Comparison of ENCODE assay signal across 23 cellular contexts in the genomic region with DNA sequence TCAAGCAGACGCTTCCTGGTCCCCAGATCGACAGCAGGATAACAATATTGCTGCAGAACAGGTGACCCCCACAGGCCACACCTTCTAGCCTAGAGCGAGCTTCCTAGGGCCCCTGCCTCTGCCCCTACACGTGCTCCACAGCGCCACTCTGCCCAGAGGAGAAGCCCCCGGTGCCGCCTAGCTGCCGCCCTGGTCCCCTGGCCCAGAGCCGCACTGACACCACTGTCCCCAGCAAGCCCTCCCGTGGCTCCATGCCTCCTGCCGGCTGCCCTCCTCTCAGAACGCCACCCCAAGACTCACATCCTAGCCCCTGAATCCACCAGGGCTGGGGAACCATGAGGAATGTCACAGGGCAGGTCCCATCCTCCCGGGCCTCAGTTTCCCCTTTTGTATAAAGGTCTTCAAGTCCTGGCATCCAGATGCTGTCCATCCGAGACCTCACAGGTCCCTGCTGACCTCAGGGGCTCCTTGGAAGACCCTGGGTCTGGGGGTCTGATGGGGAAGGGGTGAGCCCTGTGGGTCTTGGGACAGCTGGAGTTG.
"Had no signal": no experiment of that assay in that cellular context is flagged by ENCODE, and none has a peak within 500 bp of the region (broad histone marks: within the 10 kb centered on the region; RNA-seq: fewer than 3 reads in every experiment).

No MANE protein-coding gene starts in this region.

- H3K27ac Mint-ChIP-seq: activated CD4-positive, alpha-beta T cell treated with anti-CD3 and anti-CD28 coated beads, Interleukin-2, amount 10 ng/mL, durations not matched to agents 24 days and 14 days; activated CD8-positive, alpha-beta T cell treated with anti-CD3 and anti-CD28 coated beads, Interleukin-2, amount 10 ng/mL, durations not matched to agents 7 days and 5 days; activated naive CD4-positive, alpha-beta T cell treated with anti-CD3 and anti-CD28 coated beads, Interleukin-2, amount 10 ng/mL, durations not matched to agents 7 days and 5 days; activated naive CD8-positive, alpha-beta T cell treated with anti-CD3 and anti-CD28 coated beads, Interleukin-2, amount 50 U/mL, for 24 hours; activated T-cell treated with anti-CD3 and anti-CD28 coated beads, Interleukin-2, amount 50 U/mL, for 24 hours; activated T-helper 2 cell treated with anti-CD3 and anti-CD28 coated beads, Interferon-gamma antibody, Interleukin-2, Interleukin-4, amounts not matched to agents 10 μg/mL and 5 μg/mL and 100 μg/mL, durations not matched to agents 14 hours and 24 hours and 36 hours; neural progenitor cell; T-cell had no signal

- H3K36me3 ChIP-seq: neural progenitor cell, ovary, vagina had no signal

- H3K4me2 ChIP-seq: neural progenitor cell had no signal

- H3K9ac ChIP-seq: neural progenitor cell had no signal

- DNase-seq: activated CD4-positive, alpha-beta T cell treated with anti-CD3 and anti-CD28 coated beads, Interleukin-2, amount 10 ng/mL, durations not matched to agents 24 days and 14 days; activated CD4-positive, CD25-positive, alpha-beta regulatory T cell; activated CD8-positive, alpha-beta T cell treated with anti-CD3 and anti-CD28 coated beads, Interleukin-2, amount 10 ng/mL, durations not matched to agents 7 days and 5 days; activated naive CD4-positive, alpha-beta T cell treated with anti-CD3 and anti-CD28 coated beads, Interleukin-2, amount 10 ng/mL, durations not matched to agents 7 days and 5 days; activated naive CD8-positive, alpha-beta T cell treated with anti-CD3 and anti-CD28 coated beads, Interleukin-2, amount 50 U/mL, for 24 hours; activated T-cell treated with anti-CD3 and anti-CD28 coated beads, Interleukin-2, amount 50 U/mL, for 24 hours; effector CD4-positive, alpha-beta T cell; gastrocnemius medialis; mammary epithelial cell; ovary; stimulated activated CD4-positive, alpha-beta T cell treated with anti-CD3 and anti-CD28 coated beads, Interleukin-12 subunit alpha, Interleukin-12 subunit beta, amount 100 ng/mL, for 4 hours; stimulated activated CD4-positive, alpha-beta T cell treated with anti-CD3 and anti-CD28 coated beads, Interleukin-1b, Interleukin-23, amount 100 ng/mL, for 48 hours; stimulated activated CD8-positive, alpha-beta memory T cell treated with anti-CD3 and anti-CD28 coated beads, Interleukin-4, amount 100 ng/mL, for 48 hours; stimulated activated naive CD4-positive, alpha-beta T cell treated with Interleukin-2 at 50 U/mL for 16 hours; T-cell had no signal

- H3K27ac ChIP-seq: ascending aorta, coronary artery, gastrocnemius medialis, left lung, neural progenitor cell, ovary, tibial nerve, vagina had no signal

- ATAC-seq: activated CD8-positive, alpha-beta T cell treated with anti-CD3 and anti-CD28 coated beads, Interleukin-2, amount 10 ng/mL, durations not matched to agents 7 days and 5 days; activated naive CD8-positive, alpha-beta T cell treated with anti-CD3 and anti-CD28 coated beads, Interleukin-2, amount 50 U/mL, for 24 hours; gastrocnemius medialis; left lung; T-cell had no signal

- H3K9me3 ChIP-seq: vagina had no signal

- H3K4me1 Mint-ChIP-seq: activated CD4-positive, alpha-beta T cell treated with anti-CD3 and anti-CD28 coated beads, Interleukin-2, amount 10 ng/mL, durations not matched to agents 24 days and 14 days; activated naive CD4-positive, alpha-beta T cell treated with anti-CD3 and anti-CD28 coated beads, Interleukin-2, amount 10 ng/mL, durations not matched to agents 7 days and 5 days; activated naive CD8-positive, alpha-beta T cell treated with anti-CD3 and anti-CD28 coated beads, Interleukin-2, amount 50 U/mL, for 24 hours; central memory CD8-positive, alpha-beta T cell; neural progenitor cell; T-cell had no signal

- H3K27me3 ChIP-seq: ascending aorta, gastrocnemius medialis, left lung, neural progenitor cell, ovary, tibial nerve, vagina had no signal

- H3K4me3 Mint-ChIP-seq: activated CD4-positive, alpha-beta T cell treated with anti-CD3 and anti-CD28 coated beads, Interleukin-2, amount 10 ng/mL, durations not matched to agents 24 days and 14 days; activated CD8-positive, alpha-beta T cell treated with anti-CD3 and anti-CD28 coated beads, Interleukin-2, amount 10 ng/mL, durations not matched to agents 7 days and 5 days; activated naive CD4-positive, alpha-beta T cell treated with anti-CD3 and anti-CD28 coated beads, Interleukin-2, amount 10 ng/mL, durations not matched to agents 7 days and 5 days; activated naive CD8-positive, alpha-beta T cell treated with anti-CD3 and anti-CD28 coated beads, Interleukin-2, amount 50 U/mL, for 24 hours; activated T-cell treated with anti-CD3 and anti-CD28 coated beads, Interleukin-2, amount 50 U/mL, for 24 hours; central memory CD8-positive, alpha-beta T cell; neural progenitor cell; T-cell had no signal

- H3K36me3 Mint-ChIP-seq: activated naive CD4-positive, alpha-beta T cell treated with anti-CD3 and anti-CD28 coated beads, Interleukin-2, amount 10 ng/mL, durations not matched to agents 7 days and 5 days had no signal

- H3K4me3 ChIP-seq: ascending aorta, coronary artery, gastrocnemius medialis, left lung, neural progenitor cell, ovary, tibial nerve, vagina had no signal

- H2AFZ ChIP-seq: neural progenitor cell had no signal

- H3K4me1 ChIP-seq: ascending aorta, gastrocnemius medialis, left lung, neural progenitor cell, tibial nerve, vagina had no signal
